In the genomic region with DNA sequence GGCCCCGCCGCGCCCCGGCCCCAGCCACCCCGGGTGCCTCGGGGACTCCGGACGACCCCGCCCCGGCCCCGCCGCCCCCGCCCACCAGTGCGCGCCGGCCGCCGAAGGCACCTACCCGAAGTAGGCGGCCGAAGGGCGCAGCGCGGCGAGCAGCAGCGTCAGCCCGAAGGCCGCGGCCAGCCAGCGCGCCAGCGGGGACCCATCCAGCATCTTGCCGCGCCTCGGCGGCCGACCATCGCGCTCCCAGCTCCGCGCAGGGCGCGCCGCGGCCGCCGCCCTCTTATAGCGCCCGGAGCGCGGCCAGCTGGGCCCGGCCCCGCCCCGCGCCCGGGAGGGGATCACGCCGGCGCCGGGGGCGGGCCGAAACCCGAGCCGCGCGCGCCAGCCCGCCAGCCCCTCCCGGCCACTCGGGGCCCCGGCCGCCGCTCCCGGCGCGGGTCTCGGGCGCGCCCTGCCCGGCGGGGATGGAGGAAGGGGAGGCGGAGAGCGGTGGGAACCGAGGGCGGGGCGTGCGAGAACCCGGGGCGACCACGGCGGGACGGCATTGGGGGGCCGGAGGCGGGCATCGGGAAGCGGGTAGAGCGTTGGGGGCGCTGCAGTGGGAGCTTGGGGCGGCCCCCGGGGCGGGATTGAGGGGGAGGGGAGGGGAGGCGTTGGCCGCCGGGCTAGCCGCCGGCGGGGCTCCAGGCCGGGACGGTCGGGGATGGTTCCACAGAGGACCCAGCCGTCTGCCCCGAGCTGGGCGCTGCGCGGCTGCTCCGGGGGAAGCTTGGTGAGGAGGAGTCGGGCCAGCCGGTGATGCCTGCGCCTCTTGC, we compare ENCODE assay signal across 8 cellular contexts. TPM values are rescaled to one million over a fixed set of nuclear protein-coding genes. Genes with fewer than 3 reads are reported as not detected.
DNase-seq lines count a peak whose midpoint lies in the region; TF ChIP-seq lines count a peak whose summit lies in the region.

A gene with protein sequence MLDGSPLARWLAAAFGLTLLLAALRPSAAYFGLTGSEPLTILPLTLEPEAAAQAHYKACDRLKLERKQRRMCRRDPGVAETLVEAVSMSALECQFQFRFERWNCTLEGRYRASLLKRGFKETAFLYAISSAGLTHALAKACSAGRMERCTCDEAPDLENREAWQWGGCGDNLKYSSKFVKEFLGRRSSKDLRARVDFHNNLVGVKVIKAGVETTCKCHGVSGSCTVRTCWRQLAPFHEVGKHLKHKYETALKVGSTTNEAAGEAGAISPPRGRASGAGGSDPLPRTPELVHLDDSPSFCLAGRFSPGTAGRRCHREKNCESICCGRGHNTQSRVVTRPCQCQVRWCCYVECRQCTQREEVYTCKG (minus strand): TSS at position 255 of the 815 bp plus-strand sequence. CDS start 45 bp downstream, at position 210.

- peak; percentile 68 for DNase-seq in Caki2 (ENCODE audit: low read depth)
- peak; percentile 98 for DNase-seq in H7
- peak; percentile 76 for DNase-seq in NCI-H774 (lab: John Stamatoyannopoulos, UW)
- DNase-seq in cerebellum (ENCODE audit: low spot score), result peak; percentile 72
- no peak for DNase-seq in kidney epithelial cell (ENCODE audit: low read depth)
- peak; percentile 20 for DNase-seq in stromal cell of bone marrow (ENCODE audit: low read depth)
- no peak for DNase-seq in AML-193 (lab: John Stamatoyannopoulos, UW)
- no peak for DNase-seq in globus pallidus (ENCODE audit: low spot score)

- no peaks in the 10 kb centered on the region for H3K36me3 ChIP-seq in H7 (replicated peaks; ENCODE audit: control insufficient read depth, insufficient read depth, low read length)
- H3K36me3 ChIP-seq in kidney epithelial cell (ENCODE audit: control insufficient read depth, insufficient read depth, low read length), result no peaks in the 10 kb centered on the region

- in situ Hi-C loops in Caki2 (cut with HindIII; ENCODE audit: low pct_unique_long_range_greater_than_20kb, low sequenced_read_pairs), result no loop called here

- H3K4me3 ChIP-seq in H7 (ENCODE audit: insufficient read depth, low read depth, low read length) (peak within 1 kb of the TSS; percentile 74), kidney epithelial cell (ENCODE audit: low read depth, low read length) (peak within 1 kb of the TSS; percentile 54)

- H3K27me3 ChIP-seq in H7 (ENCODE audit: control insufficient read depth, insufficient read depth, low read length) (peaks cover 16% of the 10 kb centered on the region), kidney epithelial cell (ENCODE audit: control insufficient read depth, insufficient read depth, low read length) (peaks cover 9% of the 10 kb centered on the region)

- no peak for TF ChIP-seq CTCF in kidney epithelial cell (IDR thresholded peaks at IDR 0.05; ENCODE audit: insufficient read depth, low read length, poor library complexity, severe bottlenecking)

RNA-seq across cellular contexts. Expression of the gene that starts here (rescaled TPM):
- total RNA-seq in Caki2 (2014; rRNA removed; shearing (Covaris generic); ENCODE audit: low replicate concordance), result 1.1 and 2.7 TPM in 2 replicates
- 3.2 and 4.0 TPM in 2 replicates for total RNA-seq in H7 (2014; rRNA removed; shearing (Covaris generic))
- 1.9 TPM for total RNA-seq in cerebellum
- total RNA-seq in kidney epithelial cell, result 10.1 and 10.3 TPM in 2 replicates

Comparison
In these comparisons a context has a peak if more than half of its experiments do, and no peak if none do; other contexts are left out.
1. DNase-seq: peak in Caki2 (single experiment), H7 (single experiment), NCI-H774 (single experiment), cerebellum (single experiment) and stromal cell of bone marrow (single experiment); none in kidney epithelial cell (single experiment), AML-193 (0 of 2) and globus pallidus (single experiment).